24 cellular contexts compared by ENCODE assay signal in the genomic region with DNA sequence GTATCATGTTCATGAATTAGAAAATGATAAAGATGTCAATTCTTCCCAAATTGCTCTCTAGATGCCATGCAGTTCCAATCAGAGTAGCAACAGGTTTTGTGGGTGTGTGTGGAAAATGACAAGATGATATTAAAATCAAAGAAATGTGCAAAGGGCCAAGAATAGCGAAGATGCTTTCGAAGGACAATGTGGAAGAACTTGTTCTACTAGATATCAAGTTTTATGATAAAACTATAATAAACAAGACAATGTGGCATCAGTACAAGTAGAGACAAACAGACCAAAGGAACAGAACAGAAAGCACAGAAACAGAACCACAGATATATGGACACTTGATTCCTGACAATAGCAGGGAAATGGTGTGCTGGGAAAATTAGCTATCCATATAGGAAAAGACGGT.
"Had no signal": no experiment of that assay in that cellular context is flagged by ENCODE, and none has a peak within 500 bp of the region (broad histone marks: within the 10 kb centered on the region; RNA-seq: fewer than 3 reads in every experiment).

No MANE protein-coding gene starts in this region.

- H3K36me3 Mint-ChIP-seq: activated naive CD8-positive, alpha-beta T cell; brain had no signal

- ATAC-seq: activated CD4-positive, alpha-beta T cell treated with anti-CD3 and anti-CD28 coated beads for 36 hours; activated T-helper 17 cell treated with anti-CD3 and anti-CD28 coated beads, Interleukin-2, amount 50 U/mL, for 72 hours had no signal

- H3K4me3 Mint-ChIP-seq: activated CD4-positive, alpha-beta memory T cell treated with anti-CD3 and anti-CD28 coated beads, Interleukin-2, amount 10 ng/mL, durations not matched to agents 7 days and 5 days; activated CD4-positive, alpha-beta T cell treated with anti-CD3 and anti-CD28 coated beads for 36 hours; activated naive CD4-positive, alpha-beta T cell treated with anti-CD3 and anti-CD28 coated beads for 36 hours; activated naive CD8-positive, alpha-beta T cell; activated T-helper 17 cell treated with anti-CD3 and anti-CD28 coated beads, Interleukin-2, amount 50 U/mL, for 72 hours; brain; central memory CD8-positive, alpha-beta T cell had no signal

- H3K9ac ChIP-seq: KMS-11 had no signal

- FAIRE-seq: TTC549 had no signal

- H3K27me3 Mint-ChIP-seq: activated CD4-positive, alpha-beta memory T cell treated with anti-CD3 and anti-CD28 coated beads, Interleukin-2, amount 10 ng/mL, durations not matched to agents 7 days and 5 days; activated CD4-positive, alpha-beta T cell treated with anti-CD3 and anti-CD28 coated beads for 36 hours; activated naive CD8-positive, alpha-beta T cell; activated T-helper 17 cell treated with anti-CD3 and anti-CD28 coated beads, Interleukin-2, amount 50 U/mL, for 72 hours; brain; central memory CD8-positive, alpha-beta T cell had no signal

- H3K27ac ChIP-seq: KMS-11 had no signal

- DNase-seq: activated CD4-positive, alpha-beta memory T cell treated with anti-CD3 and anti-CD28 coated beads, Interleukin-2, amount 10 ng/mL, durations not matched to agents 7 days and 5 days; activated CD4-positive, alpha-beta T cell treated with anti-CD3 and anti-CD28 coated beads for 36 hours; activated CD4-positive, alpha-beta T cell treated with anti-CD3 and anti-CD28 coated beads, Interleukin-2, amount 50 U/mL, for 1 hour; activated gamma-delta T cell; activated naive CD4-positive, alpha-beta T cell treated with anti-CD3 and anti-CD28 coated beads for 36 hours; activated T-cell treated with anti-CD3 and anti-CD28 coated beads for 4 hours; activated T-cell treated with anti-CD3 and anti-CD28 coated beads, Interleukin-2, amount 50 U/mL, for 48 hours; amygdala; NCI-H1105 treated with DMSO at 0.1 percent for 48 hours; NCI-H1436 treated with DMSO at 0.1 percent for 48 hours; NCI-H187; NCI-H2081 treated with DMSO at 0.1 percent for 48 hours; NCI-H2171 treated with DMSO at 0.1 percent for 48 hours; NCI-H345; NCI-H524; SHP77 treated with DMSO at 0.1 percent for 48 hours; T-helper 2 cell; T1000 had no signal

- H3K27ac Mint-ChIP-seq: activated CD4-positive, alpha-beta memory T cell treated with anti-CD3 and anti-CD28 coated beads, Interleukin-2, amount 10 ng/mL, durations not matched to agents 7 days and 5 days; activated CD4-positive, alpha-beta T cell treated with anti-CD3 and anti-CD28 coated beads for 36 hours; activated naive CD4-positive, alpha-beta T cell treated with anti-CD3 and anti-CD28 coated beads for 36 hours; activated naive CD8-positive, alpha-beta T cell; activated T-helper 17 cell treated with anti-CD3 and anti-CD28 coated beads, Interleukin-2, amount 50 U/mL, for 72 hours; brain had no signal

- H3K9me3 Mint-ChIP-seq: activated CD4-positive, alpha-beta memory T cell treated with anti-CD3 and anti-CD28 coated beads, Interleukin-2, amount 10 ng/mL, durations not matched to agents 7 days and 5 days; activated naive CD4-positive, alpha-beta T cell treated with anti-CD3 and anti-CD28 coated beads for 36 hours; activated T-helper 17 cell treated with anti-CD3 and anti-CD28 coated beads, Interleukin-2, amount 50 U/mL, for 72 hours; central memory CD8-positive, alpha-beta T cell had no signal

- H3K4me2 ChIP-seq: KMS-11 had no signal
